15 cellular contexts compared by ENCODE assay signal in the genomic region with DNA sequence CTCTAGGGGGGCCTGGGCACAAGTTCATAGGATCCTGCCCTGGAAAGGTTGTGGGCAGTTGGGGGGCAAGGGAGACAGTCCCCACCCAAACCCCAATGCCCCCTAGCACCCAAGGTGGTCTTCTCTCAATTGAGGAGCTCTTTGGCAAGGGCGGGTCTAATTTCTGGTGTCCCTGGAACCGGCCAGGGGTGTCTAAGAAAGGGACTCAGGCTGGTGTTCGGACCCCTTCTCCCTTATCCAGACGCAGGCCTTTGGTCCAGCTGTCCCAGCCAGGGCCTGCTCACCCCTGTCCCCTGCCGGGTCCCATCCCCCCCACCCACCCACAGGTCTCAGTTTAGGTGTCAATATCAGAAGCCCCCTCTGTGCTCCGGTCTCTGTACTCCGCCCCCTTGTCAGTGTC. TPM values are rescaled to one million over a fixed set of nuclear protein-coding genes. Genes with fewer than 3 reads are reported as not detected.
DNase-seq lines count a peak whose midpoint lies in the region; ATAC-seq and TF ChIP-seq lines count a peak whose summit lies in the region.
"Had no signal": no experiment of that assay in that cellular context is flagged by ENCODE, and none has a peak within 500 bp of the region (broad histone marks: within the 10 kb centered on the region; RNA-seq: fewer than 3 reads in every experiment).

No MANE protein-coding gene starts in this region.

- peaks cover 9% of the 10 kb centered on the region for H3K27me3 Mint-ChIP-seq in activated naive CD4-positive, alpha-beta T cell treated with anti-CD3 and anti-CD28 coated beads, Interleukin-2, amount 50 U/mL, for 24 hours
- H3K27me3 Mint-ChIP-seq in WTC11 (ENCODE audit: low read depth) (peaks cover 46% of the 10 kb centered on the region), nephron (ENCODE audit: low read depth) (peaks cover 49% of the 10 kb centered on the region), type B pancreatic cell (peaks cover 33% of the 10 kb centered on the region)
- H3K27me3 Mint-ChIP-seq in activated T-helper 17 cell treated with anti-CD3 and anti-CD28 coated beads, Interleukin-2, amount 50 U/mL, for 72 hours, result peaks cover 3% of the 10 kb centered on the region

- peak overlapping the region; percentile 19 for H3K4me3 Mint-ChIP-seq in activated naive CD4-positive, alpha-beta T cell treated with anti-CD3 and anti-CD28 coated beads, Interleukin-2, amount 50 U/mL, for 24 hours
- H3K4me3 Mint-ChIP-seq in WTC11, result peak overlapping the region; percentile 56; the same call in 1 of the 2 replicates
- peak overlapping the region; percentile 10 to 60 (median 31) for H3K4me3 Mint-ChIP-seq in nephron
- peak overlapping the region; percentile 14 for H3K4me3 Mint-ChIP-seq in type B pancreatic cell
- H3K4me3 Mint-ChIP-seq in activated T-helper 17 cell treated with anti-CD3 and anti-CD28 coated beads, Interleukin-2, amount 50 U/mL, for 72 hours, result no peak overlapping the region

- peaks cover 5% of the 10 kb centered on the region for H3K4me1 Mint-ChIP-seq in activated naive CD4-positive, alpha-beta T cell treated with anti-CD3 and anti-CD28 coated beads, Interleukin-2, amount 50 U/mL, for 24 hours
- H3K4me1 Mint-ChIP-seq in WTC11, result no peaks in the 10 kb centered on the region; the same call in 1 of the 2 replicates
- H3K4me1 Mint-ChIP-seq in nephron, result no peaks in the 10 kb centered on the region
- H3K4me1 Mint-ChIP-seq in type B pancreatic cell (ENCODE audit: unreplicated experiment), result no peaks in the 10 kb centered on the region
- no peaks in the 10 kb centered on the region for H3K4me1 Mint-ChIP-seq in activated T-helper 17 cell treated with anti-CD3 and anti-CD28 coated beads, Interleukin-2, amount 50 U/mL, for 72 hours

- TF ChIP-seq CTCF in WTC11 (IDR thresholded peaks at IDR 0.05) (no peak), nephron (IDR thresholded peaks at IDR 0.05; ENCODE audit: unreplicated experiment in 3 of 3) (no peak), type B pancreatic cell (conservative IDR thresholded peaks at IDR 0.05) (no peak)

- no peak for DNase-seq in activated naive CD4-positive, alpha-beta T cell treated with anti-CD3 and anti-CD28 coated beads, Interleukin-2, amount 50 U/mL, for 72 hours (ENCODE audit: low spot score in 2 of 2)
- DNase-seq in WTC11 (ENCODE audit: low spot score), result no peak
- no peak for DNase-seq in type B pancreatic cell (ENCODE audit: extremely low spot score, unreplicated experiment)
- no peak for DNase-seq in stimulated activated CD8-positive, alpha-beta memory T cell treated with anti-CD3 and anti-CD28 coated beads, Interleukin-4, amount 100 ng/mL, for 48 hours
- DNase-seq: 8988T, MM.1S, NCI-H187 treated with DMSO at 0.1 percent for 48 hours had no signal

- no peaks in the 10 kb centered on the region for H3K9me3 Mint-ChIP-seq in activated naive CD4-positive, alpha-beta T cell treated with anti-CD3 and anti-CD28 coated beads, Interleukin-2, amount 50 U/mL, for 24 hours
- H3K9me3 Mint-ChIP-seq in activated naive CD4-positive, alpha-beta T cell treated with anti-CD3 and anti-CD28 coated beads, Interleukin-2, amount 50 U/mL, for 72 hours, result no peaks in the 10 kb centered on the region
- H3K9me3 Mint-ChIP-seq in WTC11, result no peaks in the 10 kb centered on the region
- no peaks in the 10 kb centered on the region for H3K9me3 Mint-ChIP-seq in nephron
- H3K9me3 Mint-ChIP-seq in type B pancreatic cell, result no peaks in the 10 kb centered on the region
- H3K9me3 Mint-ChIP-seq in activated T-helper 17 cell treated with anti-CD3 and anti-CD28 coated beads, Interleukin-2, amount 50 U/mL, for 72 hours, result no peaks in the 10 kb centered on the region

- no peaks in the 10 kb centered on the region for H3K36me3 Mint-ChIP-seq in activated naive CD4-positive, alpha-beta T cell treated with anti-CD3 and anti-CD28 coated beads, Interleukin-2, amount 50 U/mL, for 24 hours
- H3K36me3 Mint-ChIP-seq in activated naive CD4-positive, alpha-beta T cell treated with anti-CD3 and anti-CD28 coated beads, Interleukin-2, amount 50 U/mL, for 72 hours, result no peaks in the 10 kb centered on the region
- H3K36me3 Mint-ChIP-seq in WTC11, result no peaks in the 10 kb centered on the region
- no peaks in the 10 kb centered on the region for H3K36me3 Mint-ChIP-seq in nephron (ENCODE audit: low read depth)
- H3K36me3 Mint-ChIP-seq in type B pancreatic cell, result no peaks in the 10 kb centered on the region
- no peaks in the 10 kb centered on the region for H3K36me3 Mint-ChIP-seq in activated T-helper 17 cell treated with anti-CD3 and anti-CD28 coated beads, Interleukin-2, amount 50 U/mL, for 72 hours (ENCODE audit: low read depth)
- H3K36me3 Mint-ChIP-seq: CD14-positive monocyte had no signal

- CTCF ChIA-PET in WTC11 (lab: Charles Lee), result interaction anchor here (1.0 to 2.6 kb wide), 7 partner anchors 73 to 303 kb away, joined by 3 to 15 read pairs (median 5); no protein-coding TSS in a partner anchor

- no peak for ATAC-seq in activated naive CD4-positive, alpha-beta T cell treated with anti-CD3 and anti-CD28 coated beads, Interleukin-2, amount 50 U/mL, for 72 hours
- no peak for ATAC-seq in WTC11
- no peak for ATAC-seq in GM19397 (IDR thresholded peaks at IDR 0.05; ENCODE audit: unreplicated experiment)
- no peak for ATAC-seq in activated T-helper 17 cell treated with anti-CD3 and anti-CD28 coated beads, Interleukin-2, amount 50 U/mL, for 72 hours (replicated peaks)
- ATAC-seq: HepG2 had no signal

- POLR2A ChIA-PET in WTC11 (lab: Charles Lee), result interaction anchor here (0.6 kb wide), 1 partner anchor 87 kb away, joined by 4 read pairs; no protein-coding TSS in a partner anchor

- H3K27ac Mint-ChIP-seq in activated naive CD4-positive, alpha-beta T cell treated with anti-CD3 and anti-CD28 coated beads, Interleukin-2, amount 50 U/mL, for 24 hours, result no peak overlapping the region
- H3K27ac Mint-ChIP-seq in activated naive CD4-positive, alpha-beta T cell treated with anti-CD3 and anti-CD28 coated beads, Interleukin-2, amount 50 U/mL, for 72 hours, result no peak overlapping the region
- H3K27ac Mint-ChIP-seq in WTC11 (no peak overlapping the region), nephron (no peak overlapping the region), type B pancreatic cell (no peak overlapping the region)
- no peak overlapping the region for H3K27ac Mint-ChIP-seq in activated T-helper 17 cell treated with anti-CD3 and anti-CD28 coated beads, Interleukin-2, amount 50 U/mL, for 72 hours
- H3K27ac Mint-ChIP-seq: CD14-positive monocyte had no signal

TF ChIP-seq in WTC11, 78 proteins besides CTCF, POLR2A, EP300 and RAD21 (continues in another document):
- TF ChIP-seq TEAD4 (CRISPR knock-in tag; IDR thresholded peaks at IDR 0.05), result no peak
- TF ChIP-seq ZBTB21 (CRISPR knock-in tag; IDR thresholded peaks at IDR 0.05; ENCODE audit: borderline replicate concordance), result no peak
- no peak for TF ChIP-seq TEAD1 (CRISPR knock-in tag; IDR thresholded peaks at IDR 0.05)
- TF ChIP-seq, protein P1, sequence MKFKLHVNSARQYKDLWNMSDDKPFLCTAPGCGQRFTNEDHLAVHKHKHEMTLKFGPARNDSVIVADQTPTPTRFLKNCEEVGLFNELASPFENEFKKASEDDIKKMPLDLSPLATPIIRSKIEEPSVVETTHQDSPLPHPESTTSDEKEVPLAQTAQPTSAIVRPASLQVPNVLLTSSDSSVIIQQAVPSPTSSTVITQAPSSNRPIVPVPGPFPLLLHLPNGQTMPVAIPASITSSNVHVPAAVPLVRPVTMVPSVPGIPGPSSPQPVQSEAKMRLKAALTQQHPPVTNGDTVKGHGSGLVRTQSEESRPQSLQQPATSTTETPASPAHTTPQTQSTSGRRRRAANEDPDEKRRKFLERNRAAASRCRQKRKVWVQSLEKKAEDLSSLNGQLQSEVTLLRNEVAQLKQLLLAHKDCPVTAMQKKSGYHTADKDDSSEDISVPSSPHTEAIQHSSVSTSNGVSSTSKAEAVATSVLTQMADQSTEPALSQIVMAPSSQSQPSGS (CRISPR knock-in tag; IDR thresholded peaks at IDR 0.05; ENCODE audit: borderline replicate concordance, low read depth), result no peak
- TF ChIP-seq MXD4 (CRISPR knock-in tag; IDR thresholded peaks at IDR 0.05; ENCODE audit: borderline replicate concordance), result no peak
- TF ChIP-seq SP1 (CRISPR knock-in tag; conservative IDR thresholded peaks at IDR 0.05), result no peak

RNA-seq across cellular contexts. Expression of a gene that starts 0.9 kb away (rescaled TPM):
- not detected for total RNA-seq in activated naive CD4-positive, alpha-beta T cell treated with anti-CD3 and anti-CD28 coated beads, Interleukin-2, amount 50 U/mL, for 72 hours
- 3.4 to 4.0 TPM (median 3.5 TPM) in 3 replicates for total RNA-seq in WTC11 (2021)
- 2.5 and 5.0 TPM in 2 replicates for total RNA-seq in type B pancreatic cell (ENCODE audit: low replicate concordance)
- not detected for total RNA-seq in activated T-helper 17 cell treated with anti-CD3 and anti-CD28 coated beads, Interleukin-2, amount 50 U/mL, for 72 hours
- total RNA-seq: GM12878, H4 had no signal

RNA-seq across cellular contexts. Expression of a gene that starts 3.4 kb away (rescaled TPM):
- total RNA-seq in activated naive CD4-positive, alpha-beta T cell treated with anti-CD3 and anti-CD28 coated beads, Interleukin-2, amount 50 U/mL, for 72 hours, result not detected
- total RNA-seq in WTC11 (2021) (1.9 to 2.4 TPM (median 2.3 TPM) in 3 replicates), type B pancreatic cell (ENCODE audit: low replicate concordance) (1.0 and 1.6 TPM in 2 replicates)
- total RNA-seq in activated T-helper 17 cell treated with anti-CD3 and anti-CD28 coated beads, Interleukin-2, amount 50 U/mL, for 72 hours, result not detected
- total RNA-seq: H4 had no signal

RNA-seq across cellular contexts. Expression of a gene that starts 3.8 kb away (rescaled TPM):
- under 1 TPM in 1 of 2 donors, not detected in 1; 0.14 TPM for total RNA-seq in activated naive CD4-positive, alpha-beta T cell treated with anti-CD3 and anti-CD28 coated beads, Interleukin-2, amount 50 U/mL, for 72 hours
- total RNA-seq in WTC11 (2021) (1.8 to 2.7 TPM (median 2.3 TPM) in 3 replicates), type B pancreatic cell (ENCODE audit: low replicate concordance) (6.6 and 8.8 TPM in 2 replicates)
- under 1 TPM in 1 of 2 donors, not detected in 1; 0.11 TPM for total RNA-seq in activated T-helper 17 cell treated with anti-CD3 and anti-CD28 coated beads, Interleukin-2, amount 50 U/mL, for 72 hours
- total RNA-seq: GM12878, H4, HepG2 had no signal

RNA-seq across cellular contexts. Expression of a gene that starts 44.9 kb away (rescaled TPM):
- total RNA-seq in activated naive CD4-positive, alpha-beta T cell treated with anti-CD3 and anti-CD28 coated beads, Interleukin-2, amount 50 U/mL, for 72 hours, result 10 to 100 TPM in 1 of 2 donors, 1 to 10 TPM in 1; 3.8 to 11.5 TPM
- total RNA-seq in WTC11 (2021) (115 to 140 TPM (median 137 TPM) in 3 replicates), type B pancreatic cell (ENCODE audit: low replicate concordance) (125 and 143 TPM in 2 replicates)
- 1 to 10 TPM; 4.0 to 6.8 TPM for total RNA-seq in activated T-helper 17 cell treated with anti-CD3 and anti-CD28 coated beads, Interleukin-2, amount 50 U/mL, for 72 hours

RNA-seq across cellular contexts. Expression of a gene that starts 50.3 kb away (rescaled TPM):
- 10 to 100 TPM; 66.1 to 88.3 TPM for total RNA-seq in activated naive CD4-positive, alpha-beta T cell treated with anti-CD3 and anti-CD28 coated beads, Interleukin-2, amount 50 U/mL, for 72 hours
- 111 to 135 TPM (median 130 TPM) in 3 replicates for total RNA-seq in WTC11 (2021)
- 95.3 and 154 TPM in 2 replicates for total RNA-seq in type B pancreatic cell (ENCODE audit: low replicate concordance)
- total RNA-seq in activated T-helper 17 cell treated with anti-CD3 and anti-CD28 coated beads, Interleukin-2, amount 50 U/mL, for 72 hours, result 10 to 100 TPM; 54.8 to 65.4 TPM
